9 cellular contexts compared by ENCODE assay signal in the genomic region with DNA sequence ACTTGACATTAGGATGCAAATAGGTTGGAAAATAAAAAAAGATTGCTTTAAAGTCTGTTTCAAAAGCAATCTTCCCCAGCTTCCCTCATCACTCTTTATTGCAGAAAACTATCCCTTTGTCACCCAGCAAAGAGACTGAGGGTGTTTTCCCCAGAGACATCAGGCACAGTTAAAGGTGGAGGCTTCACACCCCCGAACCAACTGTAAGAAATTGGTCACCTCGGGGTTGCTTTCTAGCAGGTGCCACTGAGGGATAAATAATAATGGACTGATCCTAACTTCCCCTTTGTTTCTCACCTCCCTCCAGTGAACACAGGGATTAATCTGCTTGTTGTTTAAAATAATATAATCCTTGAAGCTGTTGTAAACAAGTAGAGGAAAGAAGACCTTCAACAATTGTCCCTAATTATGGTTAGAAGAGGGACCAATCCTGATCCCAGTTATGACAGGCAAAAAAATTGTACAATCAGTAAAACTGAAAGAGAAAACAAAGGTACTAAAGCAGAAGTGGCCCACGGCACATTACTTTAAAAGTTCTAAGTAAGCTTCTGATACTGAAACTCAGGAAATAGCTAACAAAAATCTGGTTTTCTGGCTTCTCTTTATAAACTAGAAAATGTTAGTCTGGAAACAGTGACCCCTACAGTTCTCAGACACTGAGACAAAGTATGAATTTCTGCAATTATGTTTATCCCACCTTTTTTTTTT. TPM values are rescaled to one million over a fixed set of nuclear protein-coding genes. Genes with fewer than 3 reads are reported as not detected.
A peak's percentile ranks its signal among the peaks of the same experiment; 100 is the strongest.
DNase-seq lines count a peak whose midpoint lies in the region; ATAC-seq, FAIRE-seq and TF ChIP-seq lines count a peak whose summit lies in the region.
"Had no signal": no experiment of that assay in that cellular context is flagged by ENCODE, and none has a peak within 500 bp of the region (broad histone marks: within the 10 kb centered on the region; RNA-seq: fewer than 3 reads in every experiment).

No MANE protein-coding gene starts in this region.

- peaks cover 2% of the 10 kb centered on the region for H3K36me3 Mint-ChIP-seq in natural killer cell treated with Interleukin-12 subunit alpha and Interleukin-12 subunit beta and Interleukin-15 and Interleukin-18, amount 100 ng/mL, for 72 hours
- H3K36me3 Mint-ChIP-seq in natural killer cell, result peaks cover 3% of the 10 kb centered on the region

- H3K9me3 ChIP-seq in OCI-LY3 (ENCODE audit: insufficient read depth, low read length), result no peaks in the 10 kb centered on the region
- no peaks in the 10 kb centered on the region for H3K9me3 ChIP-seq in kidney (ENCODE audit: control insufficient read depth in 1 of 2, low read length in 2 of 2)
- no peaks in the 10 kb centered on the region for H3K9me3 ChIP-seq in gastroesophageal sphincter

- no peaks in the 10 kb centered on the region for H3K79me2 ChIP-seq in OCI-LY3 (ENCODE audit: low read length)

- peak overlapping the region; percentile 70 for H3K27ac ChIP-seq in OCI-LY3 (ENCODE audit: low read length)
- H3K27ac ChIP-seq in kidney (ENCODE audit: low read depth in 2 of 2, low read length in 2 of 2), result no peak overlapping the region
- H3K27ac ChIP-seq in gastroesophageal sphincter, result no peak overlapping the region

- no peak for ATAC-seq in natural killer cell treated with Interleukin-12 subunit alpha and Interleukin-12 subunit beta and Interleukin-15 and Interleukin-18, amount 100 ng/mL, for 72 hours
- ATAC-seq in natural killer cell (no peak), HG02884 (IDR thresholded peaks at IDR 0.05; ENCODE audit: unreplicated experiment) (peak; percentile 92), gastroesophageal sphincter (no peak)

- no peak overlapping the region for H3K27ac Mint-ChIP-seq in natural killer cell treated with Interleukin-12 subunit alpha and Interleukin-12 subunit beta and Interleukin-15 and Interleukin-18, amount 100 ng/mL, for 72 hours
- no peak overlapping the region for H3K27ac Mint-ChIP-seq in natural killer cell
- H3K27ac Mint-ChIP-seq: dendritic cell treated with granulocyte-macrophage colony-stimulating factor and Interleukin-4, amounts not matched to agents 40 ng/mL and 50 ng/mL, for 4 days had no signal

- H2AFZ ChIP-seq in OCI-LY3 (ENCODE audit: low read depth, low read length), result no peak overlapping the region; the same call in 1 of the 2 replicates

- H3K4me3 Mint-ChIP-seq in natural killer cell treated with Interleukin-12 subunit alpha and Interleukin-12 subunit beta and Interleukin-15 and Interleukin-18, amount 100 ng/mL, for 72 hours, result peak overlapping the region; percentile 38
- no peak overlapping the region for H3K4me3 Mint-ChIP-seq in natural killer cell
- H3K4me3 Mint-ChIP-seq: dendritic cell treated with granulocyte-macrophage colony-stimulating factor and Interleukin-4, amounts not matched to agents 40 ng/mL and 50 ng/mL, for 4 days had no signal

- intact Hi-C loops in natural killer cell (cut with micrococcal nuclease) (no loop called here), kidney (cut with DNase I) (no loop called here)

- no peak for DNase-seq in natural killer cell treated with Interleukin-12 subunit alpha and Interleukin-12 subunit beta and Interleukin-15 and Interleukin-18, amount 100 ng/mL, for 72 hours (ENCODE audit: low spot score)
- DNase-seq in natural killer cell (no peak), kidney (no peak), AML-193 (lab: John Stamatoyannopoulos, UW) (no peak)
- no peak for DNase-seq in effector CD8-positive, alpha-beta T cell (lab: John Stamatoyannopoulos, UW)

- H3K27me3 Mint-ChIP-seq in natural killer cell treated with Interleukin-12 subunit alpha and Interleukin-12 subunit beta and Interleukin-15 and Interleukin-18, amount 100 ng/mL, for 72 hours, result peaks cover 28 to 70% of the 10 kb centered on the region in 2 donors
- peaks cover 23 to 86% of the 10 kb centered on the region in 2 donors for H3K27me3 Mint-ChIP-seq in natural killer cell (ENCODE audit: low read depth in 2 of 2)

- no peaks in the 10 kb centered on the region for H3K9me3 Mint-ChIP-seq in natural killer cell treated with Interleukin-12 subunit alpha and Interleukin-12 subunit beta and Interleukin-15 and Interleukin-18, amount 100 ng/mL, for 72 hours
- peaks cover 0 to 2% of the 10 kb centered on the region in 2 donors for H3K9me3 Mint-ChIP-seq in natural killer cell
- H3K9me3 Mint-ChIP-seq: dendritic cell treated with granulocyte-macrophage colony-stimulating factor and Interleukin-4, amounts not matched to agents 40 ng/mL and 50 ng/mL, for 4 days had no signal

- H3K4me2 ChIP-seq in OCI-LY3 (ENCODE audit: low read length), result peak overlapping the region; percentile 75

- H3K4me3 ChIP-seq in OCI-LY3 (ENCODE audit: low read length) (peak overlapping the region; percentile 59), kidney (ENCODE audit: low read length in 2 of 2) (no peak overlapping the region), gastroesophageal sphincter (no peak overlapping the region)

- WGBS in gastroesophageal sphincter (ENCODE audit: low coverage in 1 of 2), 2 donors, result 54 to 60% methylated on average over 2 to 3 of the region's 3 CpGs

- H3K36me3 ChIP-seq in OCI-LY3 (replicated peaks; ENCODE audit: low read depth, low read length) (no peaks in the 10 kb centered on the region), kidney (ENCODE audit: control insufficient read depth in 1 of 2, insufficient read depth in 2 of 2, low read length in 2 of 2) (no peaks in the 10 kb centered on the region), gastroesophageal sphincter (no peaks in the 10 kb centered on the region)

- TF ChIP-seq CTCF in natural killer cell (IDR thresholded peaks at IDR 0.05), result no peak
- peak; percentile 47 for TF ChIP-seq CTCF in OCI-LY3 (IDR thresholded peaks at IDR 0.05; ENCODE audit: low read depth, low read length)
- TF ChIP-seq CTCF in kidney (IDR thresholded peaks at IDR 0.05; ENCODE audit: borderline replicate concordance, extremely low read depth, insufficient read depth), result no peak
- TF ChIP-seq CTCF in gastroesophageal sphincter (IDR thresholded peaks at IDR 0.05), result no peak

- H3K9ac ChIP-seq in OCI-LY3 (ENCODE audit: low read length), result peak overlapping the region; percentile 19; the same call in 1 of the 2 replicates
- H3K9ac ChIP-seq in kidney (ENCODE audit: low read length in 2 of 2), result no peak overlapping the region

- peaks cover 0 to 4% of the 10 kb centered on the region in 2 donors for H3K4me1 Mint-ChIP-seq in natural killer cell treated with Interleukin-12 subunit alpha and Interleukin-12 subunit beta and Interleukin-15 and Interleukin-18, amount 100 ng/mL, for 72 hours (ENCODE audit: low read depth in 2 of 2)
- peaks cover under 1 to 9% of the 10 kb centered on the region in 2 donors for H3K4me1 Mint-ChIP-seq in natural killer cell

- H4K20me1 ChIP-seq in OCI-LY3 (ENCODE audit: insufficient read depth, low read length), result no peaks in the 10 kb centered on the region

- no peak for FAIRE-seq in kidney (lab: Jason Lieb, UNC)

- peaks cover 28% of the 10 kb centered on the region for H3K4me1 ChIP-seq in OCI-LY3 (ENCODE audit: low read length)
- H3K4me1 ChIP-seq in kidney (ENCODE audit: control insufficient read depth in 1 of 2, insufficient read depth in 1 of 2, low read depth in 1 of 2, low read length in 2 of 2), result no peaks in the 10 kb centered on the region
- no peaks in the 10 kb centered on the region for H3K4me1 ChIP-seq in gastroesophageal sphincter

- no peak for TF ChIP-seq POLR2A in gastroesophageal sphincter (IDR thresholded peaks at IDR 0.05)

- no peak for TF ChIP-seq EP300 in gastroesophageal sphincter (IDR thresholded peaks at IDR 0.05)

- H3K27me3 ChIP-seq in OCI-LY3 (ENCODE audit: low read depth, low read length), result no peaks in the 10 kb centered on the region
- H3K27me3 ChIP-seq in gastroesophageal sphincter, result peaks cover 5% of the 10 kb centered on the region

RNA-seq across cellular contexts. Expression of a gene that starts 6.6 kb away (rescaled TPM):
- not detected for total RNA-seq in natural killer cell treated with Interleukin-12 subunit alpha and Interleukin-12 subunit beta and Interleukin-15 and Interleukin-18, amount 100 ng/mL, for 72 hours
- not detected for total RNA-seq in natural killer cell
- total RNA-seq in kidney, result 1.0 TPM
- 0.13 TPM for polyA plus RNA-seq in kidney (ENCODE audit: insufficient read depth, low read depth, low replicate concordance)
- 1 to 10 TPM in 1 of 4 donors, under 1 TPM in 2, not detected in 1; 0.62 to 1.6 (median 0.92) TPM for total RNA-seq in gastroesophageal sphincter
